ENCODE assay signal across 21 cellular contexts in genomic region chrX:44621088-44621487, GRCh38.
DNase-seq lines count a peak whose midpoint lies in the region; ATAC-seq and TF ChIP-seq lines count a peak whose summit lies in the region.
"Had no signal": no experiment of that assay in that cellular context is flagged by ENCODE, and none has a peak within 500 bp of the region (broad histone marks: within the 10 kb centered on the region; RNA-seq: fewer than 3 reads in every experiment).

No MANE protein-coding gene starts in this region.

- no peak overlapping the region for H3K4me3 ChIP-seq in hepatocyte
- H3K4me3 ChIP-seq: GM23248, SJSA1 had no signal

- WGBS in hepatocyte (ENCODE audit: low lambda C conversion rate, missing lambda C conversion rate): 61% methylated on average over 4 of the region's 4 CpGs

- peak; percentile 1 for DNase-seq in CD1c-positive myeloid dendritic cell (ENCODE audit: extremely low spot score)
- DNase-seq in KG1 (lab: John Stamatoyannopoulos, UW): peak; percentile 2
- DNase-seq in NOMO-1 treated with dmso at 0.1 percent for 144 hours (lab: John Stamatoyannopoulos, UW; ENCODE audit: unreplicated experiment): peak; percentile 24
- DNase-seq in hepatocyte (ENCODE audit: low spot score): peak; percentile 40
- no peak for DNase-seq in OCI-M2 (lab: John Stamatoyannopoulos, UW; ENCODE audit: unreplicated experiment)
- DNase-seq in NCI-H82 treated with DMSO at 0.1 percent for 48 hours (lab: John Stamatoyannopoulos, UW; ENCODE audit: unreplicated experiment): no peak
- DNase-seq: C1 segment of cervical spinal cord; COR-L47; DMS153; GM23248; Karpas-422; NCI-H1092; NCI-H1694; NCI-H2107; NCI-H226; NCI-H526; NK-92 treated with Interleukin-12 subunit alpha and Interleukin-12 subunit beta, amount 100 ng/mL, for 24 hours; T-cell had no signal

- H3K36me3 ChIP-seq in hepatocyte (replicated peaks; ENCODE audit: insufficient read depth, low read depth): no peaks in the 10 kb centered on the region
- H3K36me3 ChIP-seq: SJSA1 had no signal

- TF ChIP-seq CTCF in hepatocyte (IDR thresholded peaks at IDR 0.05; ENCODE audit: poor library complexity): no peak

- TF ChIP-seq POLR2A in GM18505 (IDR thresholded peaks at IDR 0.05; ENCODE audit: borderline replicate concordance, extremely low read depth, insufficient read depth, insufficient read length): no peak

- peak overlapping the region; percentile 62 for H3K27ac ChIP-seq in hepatocyte
- H3K27ac ChIP-seq: GM23248, SJSA1 had no signal

- H3K79me2 ChIP-seq in hepatocyte: no peaks in the 10 kb centered on the region

- H3K9me2 ChIP-seq in hepatocyte (replicated peaks; ENCODE audit: insufficient read depth): no peaks in the 10 kb centered on the region

- no peaks in the 10 kb centered on the region for H3K27me3 ChIP-seq in hepatocyte
- H3K27me3 ChIP-seq: SJSA1 had no signal

- no peak overlapping the region for H2AFZ ChIP-seq in hepatocyte
- H2AFZ ChIP-seq: GM23248 had no signal

- no peaks in the 10 kb centered on the region for H3K4me1 ChIP-seq in hepatocyte (ENCODE audit: insufficient read depth)
- H3K4me1 ChIP-seq: SJSA1 had no signal

- ATAC-seq in GM19455 (IDR thresholded peaks at IDR 0.05; ENCODE audit: unreplicated experiment) (no peak), GM18505 (IDR thresholded peaks at IDR 0.05; ENCODE audit: unreplicated experiment) (no peak)
- ATAC-seq: T-cell had no signal

- H4K20me1 ChIP-seq in hepatocyte (ENCODE audit: insufficient read depth, poor library complexity, severe bottlenecking): no peaks in the 10 kb centered on the region

- no peaks in the 10 kb centered on the region for H3K9me3 ChIP-seq in hepatocyte (ENCODE audit: low read depth)
- H3K9me3 ChIP-seq: SJSA1 had no signal

- H3K4me2 ChIP-seq in hepatocyte: no peak overlapping the region

Comparison
In these comparisons a context has a peak if more than half of its experiments do, and no peak if none do; other contexts are left out.
1. DNase-seq: peak in CD1c-positive myeloid dendritic cell (single experiment), KG1 (single experiment), NOMO-1 treated with dmso at 0.1 percent for 144 hours (single experiment) and hepatocyte (single experiment); none in OCI-M2 (single experiment) and NCI-H82 treated with DMSO at 0.1 percent for 48 hours (single experiment).